In genomic region chr19:7265963-7266362, GRCh38 we compare ENCODE assay signal across 2 cellular contexts.
TF ChIP-seq lines count a peak whose summit lies in the region.

No MANE protein-coding gene starts in this region.

TF ChIP-seq in liver, 16 proteins besides CTCF, POLR2A, EP300 and RAD21:
- TF ChIP-seq HNF4A (conservative IDR thresholded peaks at IDR 0.05): peak; percentile 44 to 53
- TF ChIP-seq EGR1 (IDR thresholded peaks at IDR 0.05; ENCODE audit: low read depth in 2 of 2): no peak
- TF ChIP-seq SP1 (IDR thresholded peaks at IDR 0.05): peak; percentile 29
- no peak for TF ChIP-seq MAX (IDR thresholded peaks at IDR 0.05)
- peak in 1 of 2 donors; percentile 42 for TF ChIP-seq JUND (IDR thresholded peaks at IDR 0.05)
- TF ChIP-seq RXRA (IDR thresholded peaks at IDR 0.05): peak; percentile 53 to 67
- TF ChIP-seq ZBTB33 (IDR thresholded peaks at IDR 0.05): peak; percentile 18

TF ChIP-seq in HepG2, 621 proteins besides CTCF, POLR2A, EP300 and RAD21:
- TF ChIP-seq TARDBP (CRISPR knock-in tag; IDR thresholded peaks at IDR 0.05) (no peak), TRIM22 (IDR thresholded peaks at IDR 0.05) (no peak), JUN (CRISPR knock-in tag; IDR thresholded peaks at IDR 0.05) (no peak), ZNF350 (CRISPR knock-in tag; IDR thresholded peaks at IDR 0.05; ENCODE audit: borderline replicate concordance, low read depth) (no peak)
